ENCODE assay signal across 9 cellular contexts in the genomic region with DNA sequence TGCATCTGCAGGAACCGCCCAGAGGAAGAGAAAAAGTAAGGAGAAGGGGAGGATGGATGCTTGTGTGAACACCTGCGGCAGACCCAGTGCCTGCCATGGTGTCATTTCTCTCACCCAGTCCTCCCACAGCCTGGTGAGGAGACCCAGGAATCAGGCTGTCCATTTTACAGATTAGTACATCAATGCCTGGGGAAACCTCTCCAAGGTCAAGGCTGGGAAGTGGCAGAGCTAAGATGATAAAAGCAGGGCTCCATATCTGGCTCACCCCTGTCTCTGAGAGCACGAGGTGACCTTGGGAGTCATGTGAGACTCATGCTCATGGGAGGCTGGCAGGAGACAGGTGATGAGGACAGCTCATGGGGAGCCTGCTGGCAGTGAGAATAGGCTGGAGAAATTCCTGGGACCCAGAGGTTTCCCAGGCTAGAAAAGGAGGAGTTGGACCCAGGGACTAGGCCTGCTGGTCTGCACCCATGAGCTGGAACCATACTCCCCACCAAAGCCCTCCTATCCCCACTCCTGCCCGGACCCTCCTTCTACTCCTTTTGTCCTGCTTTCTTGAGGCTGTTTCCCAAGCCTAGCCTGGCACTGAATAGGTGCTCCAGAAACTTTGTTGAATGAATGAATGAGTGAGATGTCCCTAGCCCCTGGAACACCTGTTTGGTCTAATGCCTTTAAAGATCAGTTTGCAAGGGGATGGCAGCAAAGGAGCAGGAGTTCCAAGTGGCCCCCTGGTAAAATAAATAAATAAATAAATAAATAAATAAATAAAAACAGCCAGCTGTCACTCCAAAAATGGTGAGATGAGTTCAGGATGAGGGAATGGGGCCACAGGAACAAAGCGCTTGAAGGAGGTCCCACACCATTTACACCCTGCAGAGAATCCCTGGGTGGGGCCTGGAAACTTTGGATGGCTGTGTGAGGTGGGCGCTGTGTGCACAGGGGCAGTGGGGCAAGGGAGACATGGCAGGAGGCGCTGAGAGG. TPM values are rescaled to one million over a fixed set of nuclear protein-coding genes. Genes with fewer than 3 reads are reported as not detected.
A peak's percentile ranks its signal among the peaks of the same experiment; 100 is the strongest.
DNase-seq lines count a peak whose midpoint lies in the region; ATAC-seq and TF ChIP-seq lines count a peak whose summit lies in the region.
"Had no signal": no experiment of that assay in that cellular context is flagged by ENCODE, and none has a peak within 500 bp of the region (broad histone marks: within the 10 kb centered on the region; RNA-seq: fewer than 3 reads in every experiment).

No MANE protein-coding gene starts in this region.

- H3K36me3 ChIP-seq in ES-I3 (ENCODE audit: insufficient read depth, low read length) = no peaks in the 10 kb centered on the region
- H3K36me3 ChIP-seq in WERI-Rb-1 = peaks cover 26% of the 10 kb centered on the region
- H3K36me3 ChIP-seq in rectal smooth muscle tissue (ENCODE audit: control insufficient read depth, insufficient read depth, low read length) = peaks cover 14% of the 10 kb centered on the region

- no peak overlapping the region for H3K27ac ChIP-seq in WERI-Rb-1
- H3K27ac ChIP-seq in rectal smooth muscle tissue (ENCODE audit: low read depth, low read length) = peak overlapping the region; percentile 56

- DNase-seq in WERI-Rb-1 (no peak), fibroblast of the aortic adventitia (ENCODE audit: low read depth) (no peak), cortex of kidney (lab: John Stamatoyannopoulos, UW) (no peak), NCI-H2227 (lab: John Stamatoyannopoulos, UW; ENCODE audit: unreplicated experiment) (no peak), mesenteric fat pad (ENCODE audit: low spot score) (no peak)
- DNase-seq: amniotic stem cell had no signal

- peak overlapping the region; percentile 72; the same call in 1 of the 2 replicates for H3K9ac ChIP-seq in ES-I3 (ENCODE audit: low read depth, low read length)
- no peak overlapping the region for H3K9ac ChIP-seq in rectal smooth muscle tissue (ENCODE audit: low read length)

- H3K27me3 ChIP-seq in WERI-Rb-1 (ENCODE audit: insufficient read depth, low read depth, severe bottlenecking) = no peaks in the 10 kb centered on the region
- H3K27me3 ChIP-seq in rectal smooth muscle tissue (ENCODE audit: control insufficient read depth, insufficient read depth, low read length) = no peaks in the 10 kb centered on the region

- TF ChIP-seq CTCF in WERI-Rb-1 (IDR thresholded peaks at IDR 0.05; ENCODE audit: low read depth, low read length) (no peak), fibroblast of the aortic adventitia (IDR thresholded peaks at IDR 0.05; ENCODE audit: insufficient read depth, low read length) (no peak)

- H3K9me3 ChIP-seq in ES-I3 (ENCODE audit: control insufficient read depth, insufficient read depth, low read length) (no peaks in the 10 kb centered on the region), WERI-Rb-1 (ENCODE audit: severe bottlenecking) (no peaks in the 10 kb centered on the region)

- ATAC-seq in GM18873 (IDR thresholded peaks at IDR 0.05; ENCODE audit: low FRiP score, unreplicated experiment) = no peak

- H3K4me1 ChIP-seq in ES-I3 (ENCODE audit: insufficient read depth, low read length) = peaks cover 8% of the 10 kb centered on the region; the same call in 1 of the 2 replicates
- H3K4me1 ChIP-seq in rectal smooth muscle tissue (ENCODE audit: control insufficient read depth, insufficient read depth, low read length) = peaks cover 7% of the 10 kb centered on the region

- H3K4me3 ChIP-seq in WERI-Rb-1 (ENCODE audit: low read depth, low read length) = peak overlapping the region; percentile 89
- peak overlapping the region; percentile 94 for H3K4me3 ChIP-seq in fibroblast of the aortic adventitia (ENCODE audit: low read depth, low read length)
- H3K4me3 ChIP-seq in rectal smooth muscle tissue (ENCODE audit: low read length) = peak overlapping the region; percentile 54

RNA-seq across cellular contexts. Expression of gene ZNF629, which starts 1.6 kb away (rescaled TPM):
- total RNA-seq in fibroblast of the aortic adventitia (ENCODE audit: low replicate concordance) = 10.6 and 15.0 TPM in 2 replicates
- 10.4 TPM for total RNA-seq in mesenteric fat pad

RNA-seq across cellular contexts. Expression of gene RNF40, which starts 23.3 kb away (rescaled TPM):
- 73.5 and 89.4 TPM in 2 replicates for total RNA-seq in fibroblast of the aortic adventitia (ENCODE audit: low replicate concordance)
- 97.5 TPM for total RNA-seq in mesenteric fat pad

RNA-seq across cellular contexts. Expression of gene CFAP119, which starts 23.6 kb away (rescaled TPM):
- total RNA-seq in fibroblast of the aortic adventitia (ENCODE audit: low replicate concordance) = 0.49 and 2.7 TPM in 2 replicates
- total RNA-seq in mesenteric fat pad = 2.2 TPM

RNA-seq across cellular contexts. Expression of gene PHKG2, which starts 37.2 kb away (rescaled TPM):
- total RNA-seq in fibroblast of the aortic adventitia (ENCODE audit: low replicate concordance) (20.8 and 24.0 TPM in 2 replicates), mesenteric fat pad (20.8 TPM)
